ENCODE assay signal across 11 cellular contexts in genomic region chr7:22805227-22805626, GRCh38.
"Had no signal": no experiment of that assay in that cellular context is flagged by ENCODE, and none has a peak within 500 bp of the region (broad histone marks: within the 10 kb centered on the region; RNA-seq: fewer than 3 reads in every experiment).

No MANE protein-coding gene starts in this region.

- H2AFZ ChIP-seq: GM23248, GM23338 had no signal

- FAIRE-seq: H1, H54 had no signal

- ATAC-seq: GM23338, HCT116 had no signal

- H3K4me3 ChIP-seq: GM23248, GM23338, HAP-1 had no signal

- H3K9me3 ChIP-seq: HAP-1 had no signal

- H3K9ac ChIP-seq: GM23248 had no signal

- H3K27ac ChIP-seq: GM23248 had no signal

- DNase-seq: GM23248, GOT3, H7, H9, HCEC 1CT, HFFc6 had no signal

- H3K27ac Mint-ChIP-seq: GM23338, HFFc6 had no signal

- H3K4me3 Mint-ChIP-seq: GM23338, H9, HFFc6 had no signal

- H3K4me2 ChIP-seq: GM23338 had no signal

- H3K9me3 Mint-ChIP-seq: HFFc6 had no signal

- H3K36me3 ChIP-seq: HAP-1 had no signal
